8 cellular contexts compared by ENCODE assay signal in the genomic region with DNA sequence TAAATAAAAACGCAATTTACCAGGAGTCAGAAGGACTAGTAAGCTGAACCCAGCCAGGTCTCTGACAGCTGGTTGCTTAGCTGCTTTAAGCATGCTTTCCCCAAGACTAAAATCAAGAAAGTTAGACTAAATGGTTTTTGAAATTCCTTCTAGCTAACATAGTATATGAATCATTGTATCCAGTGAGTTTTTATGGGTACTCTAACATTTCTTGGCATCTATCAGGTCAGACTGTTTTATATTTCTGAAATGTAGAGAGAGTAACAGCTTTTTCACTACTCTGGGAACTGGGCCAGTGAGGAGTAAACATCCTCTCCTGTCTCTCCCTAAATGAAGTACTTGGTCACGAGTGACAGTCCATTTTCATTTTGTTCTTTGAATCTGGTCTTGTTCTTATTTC. TPM values are rescaled to one million over a fixed set of nuclear protein-coding genes. Genes with fewer than 3 reads are reported as not detected.
DNase-seq lines count a peak whose midpoint lies in the region; ATAC-seq and TF ChIP-seq lines count a peak whose summit lies in the region.

No MANE protein-coding gene starts in this region.

- TF ChIP-seq CTCF in gastroesophageal sphincter (IDR thresholded peaks at IDR 0.05) = no peak

- H3K9ac ChIP-seq in skeletal muscle tissue (ENCODE audit: low read depth in 1 of 3, low read length in 3 of 3) = peak overlapping the region in 2 of 3 donors; percentile 10 to 52

- H3K27ac ChIP-seq in gastroesophageal sphincter = peak overlapping the region; percentile 57 to 77 (median 72)
- peak overlapping the region; percentile 34 for H3K27ac ChIP-seq in skeletal muscle tissue (ENCODE audit: low read depth, low read length)

- peaks cover 0 to 10% of the 10 kb centered on the region in 2 donors for H3K36me3 ChIP-seq in gastroesophageal sphincter
- peaks cover 0 to 3% (median 0%) of the 10 kb centered on the region in 3 donors for H3K36me3 ChIP-seq in skeletal muscle tissue (ENCODE audit: control insufficient read depth in 3 of 3, insufficient read depth in 3 of 3, low read length in 3 of 3)

- no peaks in the 10 kb centered on the region for H3K27me3 ChIP-seq in gastroesophageal sphincter
- H3K27me3 ChIP-seq in skeletal muscle tissue (ENCODE audit: control insufficient read depth in 3 of 3, insufficient read depth in 3 of 3, low read length in 3 of 3) = no peaks in the 10 kb centered on the region

- peak; percentile 36 for DNase-seq in SK-MEL-5 (ENCODE audit: low read depth, low spot score)
- no peak for DNase-seq in NCI-H1436 (lab: John Stamatoyannopoulos, UW)
- no peak for DNase-seq in SW480 (ENCODE audit: low spot score)

- in situ Hi-C loops in SK-MEL-5 (cut with HindIII; ENCODE audit: low pct_unique_long_range_greater_than_20kb, low sequenced_read_pairs) = no loop called here

- peaks cover 7 to 40% (median 9%) of the 10 kb centered on the region in 3 donors for H3K4me1 ChIP-seq in gastroesophageal sphincter
- peaks cover 3 to 9% (median 6%) of the 10 kb centered on the region in 3 donors for H3K4me1 ChIP-seq in skeletal muscle tissue (ENCODE audit: control insufficient read depth in 3 of 3, insufficient read depth in 3 of 3, low read length in 3 of 3)

- WGBS in gastroesophageal sphincter (ENCODE audit: low coverage in 1 of 2), 2 donors = 15 to 25% methylated on average over 2 of the region's 2 CpGs

- peaks cover 0 to 15% (median 0%) of the 10 kb centered on the region in 3 donors for H3K9me3 ChIP-seq in gastroesophageal sphincter
- no peaks in the 10 kb centered on the region for H3K9me3 ChIP-seq in skeletal muscle tissue (ENCODE audit: control insufficient read depth in 3 of 3, low read length in 3 of 3)

- peak; percentile 44 for ATAC-seq in GM21529 (IDR thresholded peaks at IDR 0.05; ENCODE audit: unreplicated experiment)
- peak; percentile 87 for ATAC-seq in gastroesophageal sphincter
- ATAC-seq in GM19397 (IDR thresholded peaks at IDR 0.05; ENCODE audit: unreplicated experiment) = no peak
- ATAC-seq in HG03280 (IDR thresholded peaks at IDR 0.05; ENCODE audit: unreplicated experiment) = no peak

- H3K4me3 ChIP-seq in gastroesophageal sphincter = no peak overlapping the region
- no peak overlapping the region for H3K4me3 ChIP-seq in skeletal muscle tissue (ENCODE audit: low read length in 3 of 3)

- no peak for TF ChIP-seq EP300 in gastroesophageal sphincter (IDR thresholded peaks at IDR 0.05)

- TF ChIP-seq POLR2A in gastroesophageal sphincter (IDR thresholded peaks at IDR 0.05) = no peak

RNA-seq across cellular contexts. Expression of a gene that starts 47.4 kb away (rescaled TPM):
- total RNA-seq in SK-MEL-5 (2014; rRNA removed; shearing (Covaris generic)) = 21.5 and 23.7 TPM in 2 replicates
- 14.6 and 18.8 TPM in 2 replicates for polyA plus RNA-seq in SK-MEL-5 (2015; cell fraction: cytosol; rRNA removed)
- polyA plus RNA-seq in SK-MEL-5 (2015; cell fraction: nucleus; rRNA removed) = 50.5 and 73.1 TPM in 2 replicates
- 10 to 100 TPM; 30.9 to 47.8 (median 38.4) TPM for total RNA-seq in gastroesophageal sphincter
- total RNA-seq in skeletal muscle tissue = 57.9 TPM

Comparison
In these comparisons a context has a peak if more than half of its experiments do, and no peak if none do; other contexts are left out.
1. ATAC-seq: peak in GM21529 (single experiment) and gastroesophageal sphincter (single experiment); none in GM19397 (single experiment) and HG03280 (single experiment).